1 cellular context compared by ENCODE assay signal in the genomic region with DNA sequence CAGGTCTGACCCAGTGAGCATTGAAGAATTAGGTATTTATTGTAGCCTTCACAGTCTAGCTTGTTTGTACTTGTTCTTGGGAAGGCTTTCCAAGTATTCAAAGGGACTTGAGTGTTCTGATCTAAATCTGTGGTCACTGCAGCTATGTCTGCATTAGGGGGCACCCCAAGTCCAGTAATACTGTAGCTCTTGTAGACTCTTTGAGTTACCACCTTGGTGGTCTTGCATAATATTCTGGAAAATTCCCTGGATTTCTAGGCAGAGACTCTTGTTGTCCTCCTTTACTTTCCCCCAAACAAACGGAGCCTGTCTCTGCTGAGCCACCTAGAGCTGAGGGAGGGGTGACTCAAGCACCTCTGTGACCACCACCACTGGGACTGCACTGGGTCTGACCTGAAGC.
TF ChIP-seq lines count a peak whose summit lies in the region.

No MANE protein-coding gene starts in this region.

TF ChIP-seq in H1, 55 proteins besides CTCF, POLR2A, EP300 and RAD21:
- TF ChIP-seq SP4 (IDR thresholded peaks at IDR 0.05; ENCODE audit: low read length) (no peak), GABPA (IDR thresholded peaks at IDR 0.05; ENCODE audit: borderline replicate concordance, insufficient read depth, low read length) (no peak), SUZ12 (IDR thresholded peaks at IDR 0.05; ENCODE audit: low read length) (no peak), SIRT6 (IDR thresholded peaks at IDR 0.05; ENCODE audit: low read length) (no peak), BCL11A (IDR thresholded peaks at IDR 0.05; ENCODE audit: low read depth in 2 of 2, low read length in 2 of 2) (no peak), CHD2 (IDR thresholded peaks at IDR 0.05; ENCODE audit: low read length) (no peak), KDM5A (IDR thresholded peaks at IDR 0.05; ENCODE audit: low read length) (no peak), ASH2L (IDR thresholded peaks at IDR 0.05; ENCODE audit: low read length) (no peak), EGR1 (IDR thresholded peaks at IDR 0.05; ENCODE audit: borderline replicate concordance, low read depth, low read length) (no peak), NRF1 (IDR thresholded peaks at IDR 0.05; ENCODE audit: low read depth, low read length) (no peak), EZH2 (IDR thresholded peaks at IDR 0.05; ENCODE audit: low read depth, low read length, severe bottlenecking) (no peak), TAF7 (optimal IDR thresholded peaks at IDR 0.05; ENCODE audit: borderline replicate concordance, low read depth, low read length) (no peak), BRCA1 (IDR thresholded peaks at IDR 0.05; ENCODE audit: low read depth, low read length) (no peak), SIN3A (conservative IDR thresholded peaks at IDR 0.05 in 1 of 2, IDR thresholded peaks at IDR 0.05 in 1 of 2; ENCODE audit: low read depth in 1 of 2, low read length in 2 of 2) (no peak), HDAC2 (IDR thresholded peaks at IDR 0.05; ENCODE audit: borderline replicate concordance in 1 of 2, low read depth in 2 of 2, low read length in 2 of 2) (no peak), CBX5 (IDR thresholded peaks at IDR 0.05; ENCODE audit: low read depth, low read length) (no peak), NANOG (IDR thresholded peaks at IDR 0.05; ENCODE audit: insufficient read depth, low read depth, low read length, poor library complexity, severe bottlenecking) (no peak), MAFK (IDR thresholded peaks at IDR 0.05; ENCODE audit: low read depth, low read length) (no peak)
- TF ChIP-seq, protein P1, sequence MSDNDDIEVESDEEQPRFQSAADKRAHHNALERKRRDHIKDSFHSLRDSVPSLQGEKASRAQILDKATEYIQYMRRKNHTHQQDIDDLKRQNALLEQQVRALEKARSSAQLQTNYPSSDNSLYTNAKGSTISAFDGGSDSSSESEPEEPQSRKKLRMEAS (IDR thresholded peaks at IDR 0.05), result no peak
